In the genomic region with DNA sequence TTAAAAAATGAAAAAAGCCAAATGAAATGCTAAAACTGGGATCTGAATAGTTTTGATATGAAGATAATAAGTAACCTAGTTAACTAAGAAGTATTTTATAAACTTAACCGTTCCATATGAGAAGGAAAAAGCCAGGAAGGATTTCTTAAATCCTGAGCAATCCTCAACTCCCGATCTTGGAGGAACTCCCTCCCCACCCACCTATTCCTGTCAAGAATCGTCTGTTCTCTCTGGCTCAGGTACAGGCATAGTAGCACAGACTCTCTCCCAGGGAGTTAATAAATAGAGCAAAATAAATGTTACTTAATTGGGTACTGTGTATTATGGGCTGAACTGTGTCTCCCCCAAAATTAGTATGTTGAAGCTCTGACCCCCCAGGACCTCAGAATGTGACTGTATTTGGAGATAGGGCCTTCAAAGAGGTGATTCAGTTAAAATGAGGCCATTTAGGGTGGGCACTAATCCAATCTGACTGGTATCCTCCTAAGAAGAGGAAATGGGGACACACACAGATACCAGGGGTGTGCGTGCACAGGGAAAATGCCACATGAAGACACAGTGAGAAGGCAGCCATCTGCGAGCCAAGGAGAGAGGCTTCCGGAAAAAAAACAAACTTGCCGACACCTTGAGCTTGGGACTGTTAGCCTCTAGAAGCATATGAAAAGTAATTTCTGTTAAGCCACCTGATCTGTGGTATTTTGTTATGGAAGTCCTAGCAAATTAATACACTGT, we compare ENCODE assay signal across 24 cellular contexts. TPM values are rescaled to one million over a fixed set of nuclear protein-coding genes. Genes with fewer than 3 reads are reported as not detected.
DNase-seq lines count a peak whose midpoint lies in the region; ATAC-seq, FAIRE-seq and TF ChIP-seq lines count a peak whose summit lies in the region.
"Had no signal": no experiment of that assay in that cellular context is flagged by ENCODE, and none has a peak within 500 bp of the region (broad histone marks: within the 10 kb centered on the region; RNA-seq: fewer than 3 reads in every experiment).

No MANE protein-coding gene starts in this region.

- TF ChIP-seq RAD21 in K562 (CRISPR knock-in tag; conservative IDR thresholded peaks at IDR 0.05 in 1 of 2, IDR thresholded peaks at IDR 0.05 in 1 of 2): no peak

- 93% methylated on average over 7 of the region's 7 CpGs for WGBS in K562 (ENCODE audit: insufficient coverage, low coverage, missing lambda C conversion rate)
- WGBS in sigmoid colon, 2 donors: 91 to 93% methylated on average over 7 of the region's 7 CpGs

- H3K9me3 ChIP-seq in K562 (replicated peaks; ENCODE audit: control insufficient read depth, insufficient read depth, low read depth, low read length): no peaks in the 10 kb centered on the region
- H3K9me3 ChIP-seq in sigmoid colon: no peaks in the 10 kb centered on the region
- H3K9me3 ChIP-seq: colonic mucosa, neutrophil, transverse colon had no signal

- intact Hi-C loops in K562 (cut with micrococcal nuclease): no loop called here
- intact Hi-C loops in sigmoid colon (cut with DNase I): loop anchor here (10.0 kb wide), 1 partner anchor 339 kb away; no protein-coding TSS in a partner anchor

- TF ChIP-seq EP300 in K562 (IDR thresholded peaks at IDR 0.05; ENCODE audit: low read length): no peak
- no peak for TF ChIP-seq EP300 in sigmoid colon (IDR thresholded peaks at IDR 0.05)

- H3K4me3 ChIP-seq in K562 (no peak overlapping the region), sigmoid colon (peak overlapping the region in 3 of 4 donors; percentile 7 to 33 (median 19)), coronary artery (no peak overlapping the region)
- H3K4me3 ChIP-seq: colonic mucosa, hepatocyte, transverse colon had no signal

- H3K4me2 ChIP-seq in K562 (ENCODE audit: insufficient read depth, low read length): no peak overlapping the region
- H3K4me2 ChIP-seq: hepatocyte had no signal

- H3K4me1 ChIP-seq in K562 (replicated peaks in 1 of 2; ENCODE audit: control insufficient read depth in 2 of 2, insufficient read depth in 2 of 2, low read length in 2 of 2) (peaks cover 0 to under 1% of the 10 kb centered on the region in 2 experiments; a peak in 2 of 5 replicates), sigmoid colon (peaks cover 0 to 12% (median 7%) of the 10 kb centered on the region in 4 donors)
- H3K4me1 ChIP-seq: colonic mucosa, transverse colon had no signal

- peak overlapping the region; percentile 83 for H3K27ac Mint-ChIP-seq in HFFc6
- H3K27ac Mint-ChIP-seq: activated CD4-positive, alpha-beta T cell treated with anti-CD3 and anti-CD28 coated beads, Interleukin-2, amount 10 ng/mL, durations not matched to agents 24 days and 14 days; activated naive CD8-positive, alpha-beta T cell treated with anti-CD3 and anti-CD28 coated beads, Interleukin-2, amount 10 ng/mL, durations not matched to agents 7 days and 5 days; activated T-helper 2 cell treated with anti-CD3 and anti-CD28 coated beads, Interferon-gamma antibody, Interleukin-2, Interleukin-4, amounts not matched to agents 10 μg/mL and 5 μg/mL and 100 μg/mL, durations not matched to agents 14 hours and 24 hours and 36 hours; CD8-positive, alpha-beta memory T cell had no signal

- no peaks in the 10 kb centered on the region for H3K27me3 ChIP-seq in K562 (ENCODE audit: control insufficient read depth in 2 of 2, insufficient read depth in 2 of 2, low read length in 2 of 2)
- no peaks in the 10 kb centered on the region for H3K27me3 ChIP-seq in sigmoid colon
- H3K27me3 ChIP-seq: colonic mucosa, hepatocyte, neutrophil, transverse colon had no signal

- H3K4me1 Mint-ChIP-seq in HFFc6 (ENCODE audit: low read depth): peaks cover 68% of the 10 kb centered on the region
- H3K4me1 Mint-ChIP-seq: activated CD4-positive, alpha-beta T cell treated with anti-CD3 and anti-CD28 coated beads, Interleukin-2, amount 10 ng/mL, durations not matched to agents 24 days and 14 days; CD8-positive, alpha-beta memory T cell had no signal

- peak overlapping the region; percentile 83 for H3K4me3 Mint-ChIP-seq in HFFc6
- H3K4me3 Mint-ChIP-seq: activated CD4-positive, alpha-beta T cell treated with anti-CD3 and anti-CD28 coated beads, Interleukin-2, amount 10 ng/mL, durations not matched to agents 24 days and 14 days; activated naive CD8-positive, alpha-beta T cell treated with anti-CD3 and anti-CD28 coated beads, Interleukin-2, amount 10 ng/mL, durations not matched to agents 7 days and 5 days; CD8-positive, alpha-beta memory T cell had no signal

- peak; percentile 39 for TF ChIP-seq POLR2A in K562 (conservative IDR thresholded peaks at IDR 0.05)
- TF ChIP-seq POLR2A in sigmoid colon (IDR thresholded peaks at IDR 0.05): no peak

- no peak overlapping the region for H3K9ac ChIP-seq in K562 (ENCODE audit: insufficient read depth in 1 of 2, low read depth in 2 of 2, low read length in 2 of 2)

- H3K9me1 ChIP-seq in K562 (ENCODE audit: control insufficient read depth, insufficient read depth, low read length): no peaks in the 10 kb centered on the region

- in situ Hi-C loops in K562 (cut with MboI): no loop called here

- H3K27me3 Mint-ChIP-seq in HFFc6 (ENCODE audit: insufficient read depth): no peaks in the 10 kb centered on the region; the same call in 1 of the 2 replicates
- H3K27me3 Mint-ChIP-seq: activated CD4-positive, alpha-beta T cell treated with anti-CD3 and anti-CD28 coated beads, Interleukin-2, amount 10 ng/mL, durations not matched to agents 24 days and 14 days; activated naive CD8-positive, alpha-beta T cell treated with anti-CD3 and anti-CD28 coated beads, Interleukin-2, amount 10 ng/mL, durations not matched to agents 7 days and 5 days; CD8-positive, alpha-beta memory T cell had no signal

- DNase-seq in HFFc6 (no peak), K562 (ENCODE audit: extremely low read depth in 1 of 4, low spot score in 3 of 4) (no peak), glomerular visceral epithelial cell (ENCODE audit: extremely low spot score) (peak; percentile 10), sigmoid colon (no peak), coronary artery (ENCODE audit: low spot score) (no peak), globus pallidus (ENCODE audit: low spot score) (no peak), GM20000 (ENCODE audit: low spot score) (no peak)
- DNase-seq: activated CD4-positive, alpha-beta T cell treated with anti-CD3 and anti-CD28 coated beads, Interleukin-2, amount 10 ng/mL, durations not matched to agents 24 days and 14 days; activated naive CD8-positive, alpha-beta T cell treated with anti-CD3 and anti-CD28 coated beads, Interleukin-2, amount 10 ng/mL, durations not matched to agents 7 days and 5 days; CD8-positive, alpha-beta memory T cell; colonic mucosa; NCI-H1092 treated with DMSO at 0.1 percent for 48 hours; NCI-H2029 treated with DMSO at 0.1 percent for 48 hours; NCI-H345; NCI-H82; retina; stimulated activated CD4-positive, alpha-beta T cell treated with anti-CD3 and anti-CD28 coated beads, Interleukin-4, amount 100 ng/mL, for 4 hours; stimulated activated naive CD8-positive, alpha-beta T cell treated with anti-CD3 and anti-CD28 coated beads, Interleukin-15, Interleukin-2, amounts not matched to agents 100 U/mL and 50 U/mL, for 24 hours; transverse colon had no signal

- CTCF ChIA-PET in K562 (lab: Yijun Ruan, JAX; ENCODE audit: low intra/inter-chr PET ratio): no interaction called here

- ATAC-seq in K562: no peak
- no peak for ATAC-seq in esophagus mucosa
- ATAC-seq: Right ventricle myocardium inferior; stimulated activated naive CD8-positive, alpha-beta T cell treated with anti-CD3 and anti-CD28 coated beads, Interleukin-15, Interleukin-2, amounts not matched to agents 100 U/mL and 50 U/mL, for 24 hours had no signal

- H3K36me3 ChIP-seq in K562 (ENCODE audit: control insufficient read depth, insufficient read depth, low read length) (peaks cover 76% of the 10 kb centered on the region), sigmoid colon (no peaks in the 10 kb centered on the region)
- H3K36me3 ChIP-seq: colonic mucosa, neutrophil, transverse colon had no signal

- POLR2A ChIA-PET in K562 (lab: Yijun Ruan, JAX): interaction anchor here (0.8 to 1.1 kb wide), 2 partner anchors 10 to 12 kb away, joined by 3 read pairs; no protein-coding TSS in a partner anchor

- H3K36me3 Mint-ChIP-seq in HFFc6 (ENCODE audit: low read depth): no peaks in the 10 kb centered on the region
- H3K36me3 Mint-ChIP-seq: activated naive CD8-positive, alpha-beta T cell treated with anti-CD3 and anti-CD28 coated beads, Interleukin-2, amount 10 ng/mL, durations not matched to agents 7 days and 5 days had no signal

- no peaks in the 10 kb centered on the region for H4K20me1 ChIP-seq in K562 (replicated peaks; ENCODE audit: control insufficient read depth, insufficient read depth, low read length)

- no peaks in the 10 kb centered on the region for H3K9me3 Mint-ChIP-seq in HFFc6
- H3K9me3 Mint-ChIP-seq: activated CD4-positive, alpha-beta T cell treated with anti-CD3 and anti-CD28 coated beads, Interleukin-2, amount 10 ng/mL, durations not matched to agents 24 days and 14 days; activated naive CD8-positive, alpha-beta T cell treated with anti-CD3 and anti-CD28 coated beads, Interleukin-2, amount 10 ng/mL, durations not matched to agents 7 days and 5 days; activated T-helper 2 cell treated with anti-CD3 and anti-CD28 coated beads, Interferon-gamma antibody, Interleukin-2, Interleukin-4, amounts not matched to agents 10 μg/mL and 5 μg/mL and 100 μg/mL, durations not matched to agents 14 hours and 24 hours and 36 hours; CD8-positive, alpha-beta memory T cell had no signal

- FAIRE-seq in K562 (lab: Jason Lieb, UNC): no peak

- H3K27ac ChIP-seq in K562 (ENCODE audit: extremely low read depth, low read depth, low read length) (no peak overlapping the region), sigmoid colon (peak overlapping the region; percentile 54 to 77 (median 68)), coronary artery (no peak overlapping the region)
- H3K27ac ChIP-seq: colonic mucosa, hepatocyte, neutrophil had no signal

- no peak overlapping the region for H2AFZ ChIP-seq in K562 (ENCODE audit: low read depth, low read length)
- H2AFZ ChIP-seq: hepatocyte had no signal

- no peak for TF ChIP-seq CTCF in HFFc6 (IDR thresholded peaks at IDR 0.05)
- no peak for TF ChIP-seq CTCF in K562 (IDR thresholded peaks at IDR 0.05 in 2 of 3, conservative IDR thresholded peaks at IDR 0.05 in 1 of 3; ENCODE audit: insufficient read depth in 2 of 3, low read depth in 1 of 3, low read length in 3 of 3)
- no peak for TF ChIP-seq CTCF in sigmoid colon (IDR thresholded peaks at IDR 0.05)
- no peak for TF ChIP-seq CTCF in coronary artery (IDR thresholded peaks at IDR 0.05)
- TF ChIP-seq CTCF in GM20000 (IDR thresholded peaks at IDR 0.05; ENCODE audit: extremely low read depth, missing control alignments): no peak

- BruUV-seq in K562 (replicated peaks; lab: Mats Ljungman, UMichigan): no TSS peak

- H3K79me2 ChIP-seq in K562 (ENCODE audit: control insufficient read depth, insufficient read depth, low read length): 0 out of 3 replicates have a peak, but pooled peaks cover 3% of the 10 kb centered on the region
- H3K79me2 ChIP-seq: hepatocyte had no signal

RNA-seq across cellular contexts. Expression of a gene that starts 28.7 kb away (rescaled TPM):
- total RNA-seq in HFFc6 (2021; fragmentation: NEBNext Ultra II Directional; extraction: Animal tissue kit (Norgen Biotek cat#: 25700)): 10 to 100 TPM; 15.1 to 19.6 (median 17.3) TPM
- 50.2 and 144 TPM in 2 replicates for total RNA-seq in K562 (2011; cell fraction: chromatin; rRNA removed; ENCODE audit: low replicate concordance)
- total RNA-seq in K562 (2011; cell fraction: nucleolus; rRNA removed): 23.0 and 30.7 TPM in 2 replicates
- total RNA-seq in K562 (2011; cell fraction: nucleoplasm; rRNA removed): 50.8 and 52.5 TPM in 2 replicates
- total RNA-seq in K562 (2014; rRNA removed) (62.0 and 63.4 TPM in 2 replicates), K562 (2014; rRNA removed; fragmentation: Illumina TruSeq; extraction: Trizol) (92.9 and 102 TPM in 2 replicates), K562 (2015; rRNA removed; fragmentation: Illumina TruSeq; extraction: Trizol) (85.5 and 95.6 TPM in 2 replicates), K562 (2021) (64.4 and 64.9 TPM in 2 replicates), sigmoid colon (1 to 10 TPM; 5.8 to 9.1 (median 6.7) TPM), esophagus mucosa (12.1 TPM)
- polyA plus RNA-seq in K562 (2011; rRNA removed) (31.2 and 53.8 TPM in 2 replicates), K562 (2014; fragmentation: Illumina TruSeq; extraction: Trizol) (61.0 and 77.6 TPM in 2 replicates), K562 (2014; fragmentation: Nextera tagmentation; extraction: Ambion mirVana) (10 to 100 TPM; 15.1 to 17.1 TPM), K562 (2014; rRNA removed) (60.7 and 63.2 TPM in 2 replicates), sigmoid colon (1 to 10 TPM; 1.6 to 6.2 (median 1.8) TPM)
- polyA plus RNA-seq in K562 (2011; cell fraction: cytosol; rRNA removed): 13.9 and 14.8 TPM in 2 replicates
- 19.9 and 27.3 TPM in 2 replicates for polyA plus RNA-seq in K562 (2011; cell fraction: nucleus; rRNA removed)
- 19.0 and 31.0 TPM in 2 replicates for polyA plus RNA-seq in K562 (2012)
- polyA minus RNA-seq in K562 (2011; rRNA and poly(A)+ RNA removed): 67.5 and 76.6 TPM in 2 replicates
- polyA minus RNA-seq in K562 (2011; cell fraction: cytosol; rRNA and poly(A)+ RNA removed): 16.7 and 30.6 TPM in 2 replicates
- 17.5 and 22.9 TPM in 2 replicates for polyA minus RNA-seq in K562 (2011; cell fraction: nucleus; rRNA and poly(A)+ RNA removed)

RNA-seq across cellular contexts. Expression of a gene that starts 38.6 kb away (rescaled TPM):
- total RNA-seq in HFFc6 (2021; fragmentation: NEBNext Ultra II Directional; extraction: Animal tissue kit (Norgen Biotek cat#: 25700)): 10 to 100 TPM; 21.3 to 26.5 (median 22.4) TPM
- total RNA-seq in K562 (2011; cell fraction: chromatin; rRNA removed; ENCODE audit: low replicate concordance): 105 and 215 TPM in 2 replicates
- total RNA-seq in K562 (2011; cell fraction: nucleolus; rRNA removed): 59.2 and 60.8 TPM in 2 replicates
- total RNA-seq in K562 (2011; cell fraction: nucleoplasm; rRNA removed): 72.0 and 74.5 TPM in 2 replicates
- 27.4 and 29.5 TPM in 2 replicates for total RNA-seq in K562 (2014; rRNA removed)
- 24.8 and 27.8 TPM in 2 replicates for total RNA-seq in K562 (2014; rRNA removed; fragmentation: Illumina TruSeq; extraction: Trizol)
- total RNA-seq in K562 (2015; rRNA removed; fragmentation: Illumina TruSeq; extraction: Trizol): 22.7 and 22.9 TPM in 2 replicates
- total RNA-seq in K562 (2021): 51.0 and 52.1 TPM in 2 replicates
- polyA plus RNA-seq in K562 (2011; rRNA removed): 56.1 and 74.3 TPM in 2 replicates
- 14.2 and 19.3 TPM in 2 replicates for polyA plus RNA-seq in K562 (2011; cell fraction: cytosol; rRNA removed)
- 67.2 and 79.7 TPM in 2 replicates for polyA plus RNA-seq in K562 (2011; cell fraction: nucleus; rRNA removed)
- polyA plus RNA-seq in K562 (2012): 27.7 and 28.9 TPM in 2 replicates
- 39.6 and 45.5 TPM in 2 replicates for polyA plus RNA-seq in K562 (2014; fragmentation: Illumina TruSeq; extraction: Trizol)
- polyA plus RNA-seq in K562 (2014; fragmentation: Nextera tagmentation; extraction: Ambion mirVana): 10 to 100 TPM; 21.3 to 27.4 TPM
- 42.9 and 44.5 TPM in 2 replicates for polyA plus RNA-seq in K562 (2014; rRNA removed)
- polyA minus RNA-seq in K562 (2011; rRNA and poly(A)+ RNA removed): 68.0 and 99.5 TPM in 2 replicates
- 32.6 and 37.4 TPM in 2 replicates for polyA minus RNA-seq in K562 (2011; cell fraction: cytosol; rRNA and poly(A)+ RNA removed)
- polyA minus RNA-seq in K562 (2011; cell fraction: nucleus; rRNA and poly(A)+ RNA removed): 28.3 and 41.3 TPM in 2 replicates
- total RNA-seq in sigmoid colon: 10 to 100 TPM; 15.5 to 22.2 (median 16.6) TPM
- polyA plus RNA-seq in sigmoid colon: 10 to 100 TPM in 1 of 3 donors, 1 to 10 TPM in 2; 7.9 to 10.8 (median 9.7) TPM
- 14.1 TPM for total RNA-seq in esophagus mucosa

Comparison
In these comparisons a context has a peak if more than half of its experiments do, and no peak if none do; other contexts are left out.
1. H3K27ac ChIP-seq: peak in sigmoid colon (4 of 4); none in K562 (single experiment) and coronary artery (0 of 2).
2. H3K4me3 ChIP-seq: peak in sigmoid colon (3 of 4); none in K562 (single experiment) and coronary artery (single experiment).